ENCODE assay signal across 1 cellular context in the genomic region with DNA sequence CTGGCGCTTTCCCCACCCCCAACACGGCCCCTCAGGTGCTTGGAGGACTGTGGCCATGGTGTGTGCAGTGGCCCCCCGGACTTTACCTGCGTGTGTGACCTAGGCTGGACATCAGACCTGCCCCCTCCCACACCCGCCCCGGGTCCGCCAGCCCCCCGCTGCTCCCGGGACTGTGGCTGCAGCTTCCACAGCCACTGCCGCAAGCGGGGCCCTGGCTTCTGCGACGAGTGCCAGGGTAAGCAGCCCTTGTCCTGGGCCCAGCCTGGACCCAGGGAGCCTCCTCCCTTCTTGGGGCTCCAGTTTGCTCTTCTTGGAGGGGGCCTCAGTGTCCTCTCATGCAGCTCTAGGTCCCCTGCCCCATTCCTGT.
TF ChIP-seq lines count a peak whose summit lies in the region.

No MANE protein-coding gene starts in this region.

TF ChIP-seq in neural cell, 6 proteins besides CTCF, POLR2A, EP300 and RAD21:
- TF ChIP-seq SMC3 (conservative IDR thresholded peaks at IDR 0.05; ENCODE audit: poor library complexity) (no peak), POLR2AphosphoS5 (IDR thresholded peaks at IDR 0.05) (no peak), MXI1 (conservative IDR thresholded peaks at IDR 0.05; ENCODE audit: poor library complexity, severe bottlenecking) (no peak), REST (IDR thresholded peaks at IDR 0.05; ENCODE audit: borderline replicate concordance) (no peak), TAF1 (IDR thresholded peaks at IDR 0.05; ENCODE audit: low read depth) (no peak), EZH2 (IDR thresholded peaks at IDR 0.05; ENCODE audit: borderline replicate concordance, insufficient read depth, low read length, poor library complexity, severe bottlenecking) (no peak)
